In the genomic region with DNA sequence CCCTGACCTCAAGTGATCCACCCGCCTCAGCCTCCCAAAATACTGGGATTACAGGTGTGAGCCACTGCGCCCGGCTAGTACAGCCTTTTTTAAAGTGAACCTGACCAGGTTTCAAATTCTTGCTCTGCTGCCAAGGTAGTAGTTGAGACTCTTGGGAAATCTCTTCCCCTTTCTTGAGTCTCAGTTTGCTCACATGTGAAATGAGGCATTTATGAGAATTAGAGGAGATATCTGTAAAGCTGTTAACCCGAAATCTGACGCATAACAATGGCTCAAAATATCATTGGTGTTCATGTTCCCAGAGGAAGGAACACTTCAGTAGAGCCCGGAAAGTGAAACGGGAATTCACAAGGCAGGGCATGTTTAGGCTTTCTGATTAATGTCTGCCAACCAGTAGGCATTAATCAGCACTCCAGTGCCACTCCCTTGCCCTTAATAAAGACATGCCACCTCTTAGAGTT, we compare ENCODE assay signal across 8 cellular contexts. TPM values are rescaled to one million over a fixed set of nuclear protein-coding genes. Genes with fewer than 3 reads are reported as not detected.
A peak's percentile ranks its signal among the peaks of the same experiment; 100 is the strongest.
DNase-seq lines count a peak whose midpoint lies in the region; ATAC-seq, FAIRE-seq and TF ChIP-seq lines count a peak whose summit lies in the region.

No MANE protein-coding gene starts in this region.

- H4K20me1 ChIP-seq in DOHH2 (ENCODE audit: control insufficient read depth, insufficient read depth, low read depth, low read length): peaks cover 27% of the 10 kb centered on the region

- H3K4me3 ChIP-seq in DOHH2 (ENCODE audit: low read length) (peak overlapping the region; percentile 77), lung (no peak overlapping the region)

- peak overlapping the region; percentile 61 for H3K4me2 ChIP-seq in DOHH2 (ENCODE audit: low read length)

- H3K9me2 ChIP-seq in DOHH2 (replicated peaks; ENCODE audit: control insufficient read depth, low read length): no peaks in the 10 kb centered on the region

- no peak for TF ChIP-seq CTCF in 22Rv1 (IDR thresholded peaks at IDR 0.05)
- no peak for TF ChIP-seq CTCF in DOHH2 (IDR thresholded peaks at IDR 0.05; ENCODE audit: low read depth, low read length, poor library complexity, severe bottlenecking)
- no peak for TF ChIP-seq CTCF in lung (IDR thresholded peaks at IDR 0.05; ENCODE audit: control extremely low read depth, extremely low read depth)

- H3K4me3 Mint-ChIP-seq in activated T-helper 17 cell treated with anti-CD3 and anti-CD28 coated beads, Interleukin-2, amount 50 U/mL, for 72 hours: peak overlapping the region; percentile 99

- H3K27ac Mint-ChIP-seq in activated T-helper 17 cell treated with anti-CD3 and anti-CD28 coated beads, Interleukin-2, amount 50 U/mL, for 72 hours: peak overlapping the region; percentile 56

- H3K27ac ChIP-seq in 22Rv1: peak overlapping the region; percentile 34; the same call in 1 of the 2 replicates
- no peak overlapping the region for H3K27ac ChIP-seq in DOHH2 (ENCODE audit: low read depth, low read length)
- H3K27ac ChIP-seq in lung (ENCODE audit: low read depth in 1 of 2, low read length in 1 of 2): peak overlapping the region; percentile 76 to 80

- H3K9me3 ChIP-seq in DOHH2 (ENCODE audit: control insufficient read depth, insufficient read depth, low read length): no peaks in the 10 kb centered on the region
- H3K9me3 ChIP-seq in lung (ENCODE audit: control insufficient read depth in 2 of 2, insufficient read depth in 1 of 2, low read length in 1 of 2): no peaks in the 10 kb centered on the region

- TF ChIP-seq POLR2A in GM12892 (IDR thresholded peaks at IDR 0.05; ENCODE audit: low read depth, low read length): no peak

- 45 to 64% methylated on average over 7 of the region's 7 CpGs for WGBS in lung, 2 donors

- H3K79me2 ChIP-seq in DOHH2 (ENCODE audit: control insufficient read depth, low read length): peaks cover 52% of the 10 kb centered on the region

- ATAC-seq in activated T-helper 17 cell treated with anti-CD3 and anti-CD28 coated beads, Interleukin-2, amount 50 U/mL, for 72 hours (replicated peaks): no peak
- ATAC-seq in lung (ENCODE audit: insufficient read depth, low FRiP score) (no peak), GM21786 (IDR thresholded peaks at IDR 0.05; ENCODE audit: unreplicated experiment) (no peak)

- H3K36me3 ChIP-seq in DOHH2 (ENCODE audit: control insufficient read depth, low read length) (peaks cover 39% of the 10 kb centered on the region), lung (ENCODE audit: control insufficient read depth in 2 of 2, insufficient read depth in 2 of 2, low read length in 2 of 2) (peaks cover 13 to 22% of the 10 kb centered on the region in 2 donors)

- H3K4me1 Mint-ChIP-seq in activated T-helper 17 cell treated with anti-CD3 and anti-CD28 coated beads, Interleukin-2, amount 50 U/mL, for 72 hours: peaks cover 18% of the 10 kb centered on the region

- peaks cover 32% of the 10 kb centered on the region for H3F3A ChIP-seq in DOHH2 (ENCODE audit: control insufficient read depth, insufficient read depth)

- H3K9me3 Mint-ChIP-seq in activated T-helper 17 cell treated with anti-CD3 and anti-CD28 coated beads, Interleukin-2, amount 50 U/mL, for 72 hours: no peaks in the 10 kb centered on the region

- no peaks in the 10 kb centered on the region for H3K27me3 ChIP-seq in DOHH2 (ENCODE audit: control insufficient read depth, low read length)
- no peaks in the 10 kb centered on the region for H3K27me3 ChIP-seq in lung (ENCODE audit: control insufficient read depth, insufficient read depth)

- no peaks in the 10 kb centered on the region for H3K27me3 Mint-ChIP-seq in activated T-helper 17 cell treated with anti-CD3 and anti-CD28 coated beads, Interleukin-2, amount 50 U/mL, for 72 hours

- peaks cover 41% of the 10 kb centered on the region for H3K4me1 ChIP-seq in DOHH2 (ENCODE audit: control insufficient read depth, low read length)
- H3K4me1 ChIP-seq in lung (ENCODE audit: control insufficient read depth in 2 of 2, insufficient read depth in 2 of 2, low read length in 2 of 2): peaks cover 8 to 11% of the 10 kb centered on the region in 2 donors

- H3K36me3 Mint-ChIP-seq in activated T-helper 17 cell treated with anti-CD3 and anti-CD28 coated beads, Interleukin-2, amount 50 U/mL, for 72 hours (ENCODE audit: low read depth): peaks cover 50% of the 10 kb centered on the region

- no peak for FAIRE-seq in GM12892 (lab: Jason Lieb, UNC)

- DNase-seq in lung (ENCODE audit: low spot score) (peak; percentile 61), GM12892 (ENCODE audit: insufficient read length) (no peak), SHP77 treated with DMSO at 0.1 percent for 48 hours (lab: John Stamatoyannopoulos, UW) (no peak)
- DNase-seq in activated CD8-positive, alpha-beta memory T cell treated with anti-CD3 and anti-CD28 coated beads, Interleukin-2, amount 50 U/mL, for 48 hours: no peak

RNA-seq across cellular contexts. Expression of gene ARPC5L, which starts 1.5 kb away (rescaled TPM):
- total RNA-seq in activated T-helper 17 cell treated with anti-CD3 and anti-CD28 coated beads, Interleukin-2, amount 50 U/mL, for 72 hours: 10 to 100 TPM; 59.7 to 89.7 TPM
- 10 to 100 TPM; 27.6 to 48.5 TPM for total RNA-seq in lung
- polyA plus RNA-seq in lung: 10 to 100 TPM; 46.9 to 64.6 TPM
- polyA plus RNA-seq in GM12892 (2012; ENCODE audit: missing spikeins): 79.6 TPM

RNA-seq across cellular contexts. Expression of gene RPL35, which starts 1.6 kb away (rescaled TPM):
- total RNA-seq in activated T-helper 17 cell treated with anti-CD3 and anti-CD28 coated beads, Interleukin-2, amount 50 U/mL, for 72 hours: 1,000 to 10,000 TPM; 1,919 to 1,995 TPM
- total RNA-seq in lung: 1,000 to 10,000 TPM in 1 of 2 donors, 100 to 1,000 TPM in 1; 758 to 1,099 TPM
- 1,000 to 10,000 TPM; 2,451 to 5,305 TPM for polyA plus RNA-seq in lung
- polyA plus RNA-seq in GM12892 (2012; ENCODE audit: missing spikeins): 7,172 TPM

RNA-seq across cellular contexts. Expression of gene WDR38, which starts 10.1 kb away (rescaled TPM):
- not detected for total RNA-seq in activated T-helper 17 cell treated with anti-CD3 and anti-CD28 coated beads, Interleukin-2, amount 50 U/mL, for 72 hours
- total RNA-seq in lung: 10 to 100 TPM; 11.4 to 28.9 TPM
- 10 to 100 TPM in 1 of 2 donors, 1 to 10 TPM in 1; 6.0 to 12.8 TPM for polyA plus RNA-seq in lung
- polyA plus RNA-seq in GM12892 (2012; ENCODE audit: missing spikeins): 0.34 TPM

Comparison
In these comparisons a context has a peak if more than half of its experiments do, and no peak if none do; other contexts are left out.
1. RNA of gene WDR38, which starts 10.1 kb away (total RNA-seq): 11.4 to 28.9 TPM in lung; not detected in activated T-helper 17 cell treated with anti-CD3 and anti-CD28 coated beads, Interleukin-2, amount 50 U/mL, for 72 hours; every median in the first group is over 10 times any median in the second.